16 cellular contexts compared by ENCODE assay signal in the genomic region with DNA sequence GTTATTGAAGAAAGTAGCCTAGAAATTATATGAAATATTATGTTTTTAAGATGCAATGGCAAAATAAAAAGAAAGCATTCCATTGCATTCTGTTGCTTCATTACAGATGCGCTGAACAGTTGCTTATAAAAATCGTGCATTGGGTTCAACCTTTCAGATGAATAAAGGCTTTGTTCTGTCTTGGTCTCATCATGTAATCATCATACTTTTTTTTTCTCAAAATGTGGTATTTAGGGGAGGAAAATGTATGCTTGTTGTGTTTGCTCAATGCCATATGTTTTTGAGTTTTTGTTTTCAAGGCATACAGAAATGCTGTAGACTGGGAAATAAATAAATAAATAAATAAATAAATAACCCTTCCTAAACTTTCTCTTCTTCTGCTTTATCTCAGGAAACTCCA. TPM values are rescaled to one million over a fixed set of nuclear protein-coding genes. Genes with fewer than 3 reads are reported as not detected.
DNase-seq lines count a peak whose midpoint lies in the region; ATAC-seq and TF ChIP-seq lines count a peak whose summit lies in the region.
"Had no signal": no experiment of that assay in that cellular context is flagged by ENCODE, and none has a peak within 500 bp of the region (broad histone marks: within the 10 kb centered on the region; RNA-seq: fewer than 3 reads in every experiment).

No MANE protein-coding gene starts in this region.

- no peak overlapping the region for H2AK5ac ChIP-seq in neuronal stem cell (ENCODE audit: low read depth, low read length)

- peaks cover 6% of the 10 kb centered on the region for H3K79me1 ChIP-seq in neuronal stem cell (ENCODE audit: low read depth, low read length)

- no CpG with 5 or more reads among the region's 2 CpGs for WGBS in neuronal stem cell (ENCODE audit: extremely low coverage in 2 of 2, insufficient read length in 2 of 2, insufficient replicate concordance in 1 of 2), 2 donors

- H4K8ac ChIP-seq in neuronal stem cell (ENCODE audit: low read depth, low read length), result no peak overlapping the region

- H3K18ac ChIP-seq in neuronal stem cell (ENCODE audit: low read length), result no peak overlapping the region

- H3K4ac ChIP-seq in neuronal stem cell (ENCODE audit: low read length), result no peak overlapping the region

- no peak for TF ChIP-seq CTCF in foreskin keratinocyte (conservative IDR thresholded peaks at IDR 0.05)
- no peak for TF ChIP-seq CTCF in nephron progenitor cell (IDR thresholded peaks at IDR 0.05)

- H3K27ac ChIP-seq in foreskin keratinocyte, result peak overlapping the region; percentile 83
- H3K27ac ChIP-seq in neuronal stem cell (replicated peaks; ENCODE audit: low read length), result no peak overlapping the region

- peaks cover 38% of the 10 kb centered on the region for H3K4me1 Mint-ChIP-seq in stimulated activated naive CD8-positive, alpha-beta T cell treated with anti-CD3 and anti-CD28 coated beads, Interleukin-15, Interleukin-2, amounts not matched to agents 100 ng/mL and 50 ng/mL, for 24 hours (ENCODE audit: low read depth)
- H3K4me1 Mint-ChIP-seq in nephron progenitor cell, result peaks cover 38% of the 10 kb centered on the region

- no peak overlapping the region for H3K4me3 ChIP-seq in neuronal stem cell (ENCODE audit: low read length in 2 of 2)
- H3K4me3 ChIP-seq: lung had no signal

- H3K27me3 ChIP-seq in foreskin keratinocyte (no peaks in the 10 kb centered on the region), neuronal stem cell (ENCODE audit: control insufficient read depth in 3 of 3, insufficient read depth in 3 of 3, low read depth in 1 of 3, low read length in 3 of 3) (no peaks in the 10 kb centered on the region)

- H2BK15ac ChIP-seq in neuronal stem cell (ENCODE audit: low read length), result no peak overlapping the region

- no peak overlapping the region for H3K9ac ChIP-seq in neuronal stem cell (ENCODE audit: low read depth, low read length, poor library complexity)

- H3K36me3 Mint-ChIP-seq in stimulated activated naive CD8-positive, alpha-beta T cell treated with anti-CD3 and anti-CD28 coated beads, Interleukin-15, Interleukin-2, amounts not matched to agents 100 ng/mL and 50 ng/mL, for 24 hours (ENCODE audit: low read depth), result no peaks in the 10 kb centered on the region
- no peaks in the 10 kb centered on the region for H3K36me3 Mint-ChIP-seq in nephron progenitor cell (ENCODE audit: low read depth)

- no peaks in the 10 kb centered on the region for H3K9me3 Mint-ChIP-seq in stimulated activated naive CD8-positive, alpha-beta T cell treated with anti-CD3 and anti-CD28 coated beads, Interleukin-15, Interleukin-2, amounts not matched to agents 100 ng/mL and 50 ng/mL, for 24 hours
- no peaks in the 10 kb centered on the region for H3K9me3 Mint-ChIP-seq in nephron progenitor cell
- H3K9me3 Mint-ChIP-seq: activated naive CD4-positive, alpha-beta T cell treated with anti-CD3 and anti-CD28 coated beads for 36 hours had no signal

- H2BK5ac ChIP-seq in neuronal stem cell (ENCODE audit: low read length), result no peak overlapping the region

- no peaks in the 10 kb centered on the region for H3K36me3 ChIP-seq in neuronal stem cell (replicated peaks in 1 of 2; ENCODE audit: control insufficient read depth in 2 of 2, insufficient read depth in 2 of 2, low read length in 2 of 2)

- H2BK120ac ChIP-seq in neuronal stem cell (ENCODE audit: low read depth, low read length), result no peak overlapping the region

- H3K4me3 Mint-ChIP-seq in stimulated activated naive CD8-positive, alpha-beta T cell treated with anti-CD3 and anti-CD28 coated beads, Interleukin-15, Interleukin-2, amounts not matched to agents 100 ng/mL and 50 ng/mL, for 24 hours, result no peak overlapping the region
- H3K4me3 Mint-ChIP-seq in nephron progenitor cell, result no peak overlapping the region
- H3K4me3 Mint-ChIP-seq: activated naive CD4-positive, alpha-beta T cell treated with anti-CD3 and anti-CD28 coated beads for 36 hours had no signal

- H3K4me1 ChIP-seq in foreskin keratinocyte (peaks cover 33% of the 10 kb centered on the region), neuronal stem cell (ENCODE audit: control insufficient read depth in 2 of 2, insufficient read depth in 1 of 2, low read depth in 1 of 2, low read length in 2 of 2) (peaks cover 10 to 16% of the 10 kb centered on the region in 2 donors)

- no peak overlapping the region for H4K91ac ChIP-seq in neuronal stem cell (ENCODE audit: low read depth, low read length, poor library complexity)

- no peaks in the 10 kb centered on the region for H3K27me3 Mint-ChIP-seq in stimulated activated naive CD8-positive, alpha-beta T cell treated with anti-CD3 and anti-CD28 coated beads, Interleukin-15, Interleukin-2, amounts not matched to agents 100 ng/mL and 50 ng/mL, for 24 hours
- H3K27me3 Mint-ChIP-seq in nephron progenitor cell (ENCODE audit: low read depth, poor library complexity), result peaks cover 2% of the 10 kb centered on the region

- no peak overlapping the region for H2BK12ac ChIP-seq in neuronal stem cell (ENCODE audit: low read length)

- no peaks in the 10 kb centered on the region for H3K9me3 ChIP-seq in neuronal stem cell (replicated peaks in 1 of 2; ENCODE audit: control insufficient read depth in 2 of 2, insufficient read depth in 1 of 2, low read depth in 1 of 2, low read length in 2 of 2)

- H3K27ac Mint-ChIP-seq in stimulated activated naive CD8-positive, alpha-beta T cell treated with anti-CD3 and anti-CD28 coated beads, Interleukin-15, Interleukin-2, amounts not matched to agents 100 ng/mL and 50 ng/mL, for 24 hours, result peak overlapping the region; percentile 33
- no peak overlapping the region for H3K27ac Mint-ChIP-seq in nephron progenitor cell
- H3K27ac Mint-ChIP-seq: activated naive CD4-positive, alpha-beta T cell treated with anti-CD3 and anti-CD28 coated beads for 36 hours had no signal

- no peak overlapping the region for H3K23ac ChIP-seq in neuronal stem cell (ENCODE audit: low read depth, low read length, poor library complexity)

- ATAC-seq in stimulated activated naive CD8-positive, alpha-beta T cell treated with anti-CD3 and anti-CD28 coated beads, Interleukin-15, Interleukin-2, amounts not matched to agents 100 U/mL and 50 U/mL, for 24 hours, result no peak
- no peak for ATAC-seq in foreskin keratinocyte

- no peak overlapping the region for H3K14ac ChIP-seq in neuronal stem cell (ENCODE audit: low read length)

- H3K4me2 ChIP-seq in neuronal stem cell (ENCODE audit: insufficient read depth, low read length, poor library complexity, severe bottlenecking), result no peak overlapping the region

- no peak for DNase-seq in stimulated activated naive CD8-positive, alpha-beta T cell treated with anti-CD3 and anti-CD28 coated beads, Interleukin-15, Interleukin-2, amounts not matched to agents 100 U/mL and 50 U/mL, for 24 hours
- DNase-seq in foreskin keratinocyte (no peak), neuronal stem cell (ENCODE audit: low spot score) (no peak), NCI-H1417 (lab: John Stamatoyannopoulos, UW) (no peak), nephron progenitor cell (no peak), HuH-7 (ENCODE audit: low spot score) (no peak)
- no peak for DNase-seq in stimulated activated naive CD4-positive, alpha-beta T cell (lab: John Stamatoyannopoulos, UW)
- DNase-seq: ACHN; activated naive CD4-positive, alpha-beta T cell treated with anti-CD3 and anti-CD28 coated beads for 36 hours; COR-L47; GF-D8; NCI-H146; NCI-H446 treated with DMSO at 0.1 percent for 48 hours; stimulated activated naive CD4-positive, alpha-beta T cell treated with Interleukin-2 at 50 U/mL for 16 hours had no signal

- peak overlapping the region; percentile 84 for H2AFZ ChIP-seq in neuronal stem cell (ENCODE audit: low read length)

RNA-seq across cellular contexts. Expression of gene MBNL2, which starts 1.1 kb away (rescaled TPM):
- total RNA-seq in foreskin keratinocyte, result 27.3 and 33.1 TPM in 2 replicates
- 5.0 and 5.2 TPM in 2 replicates for polyA plus RNA-seq in foreskin keratinocyte
- 19.1 TPM for polyA plus RNA-seq in neuronal stem cell (2013, experiment 1 of 2)
- 22.7 TPM for polyA plus RNA-seq in neuronal stem cell (2013, experiment 2 of 2)
